In the genomic region with DNA sequence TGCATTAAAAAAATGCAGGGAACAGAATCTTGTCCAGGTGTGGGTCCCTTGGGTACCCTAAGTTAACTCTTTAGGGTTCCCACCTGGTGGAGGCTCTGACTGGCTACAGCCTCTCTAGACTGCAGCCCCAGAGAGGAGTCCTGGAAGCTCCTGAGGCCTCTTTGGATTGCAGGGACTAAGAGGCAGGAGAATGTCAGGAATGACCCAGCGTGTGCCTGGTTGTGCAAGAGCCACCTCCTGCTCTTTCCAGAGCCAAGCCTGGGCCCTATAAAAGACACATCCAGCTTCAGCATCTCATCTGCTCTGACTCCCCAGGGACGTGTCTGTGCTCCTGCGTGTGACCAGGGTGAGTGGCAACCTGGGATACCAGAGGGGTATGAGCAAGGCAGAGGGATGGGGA, we compare ENCODE assay signal across 15 cellular contexts. TPM values are rescaled to one million over a fixed set of nuclear protein-coding genes. Genes with fewer than 3 reads are reported as not detected.
"Had no signal": no experiment of that assay in that cellular context is flagged by ENCODE, and none has a peak within 500 bp of the region (broad histone marks: within the 10 kb centered on the region; RNA-seq: fewer than 3 reads in every experiment).

A gene with protein sequence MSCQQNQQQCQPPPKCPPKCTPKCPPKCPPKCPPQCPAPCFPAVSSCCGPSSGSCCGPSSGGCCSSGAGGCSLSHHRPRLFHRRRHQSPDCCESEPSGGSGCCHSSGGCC (plus strand): TSS at position 297 of the 400 bp plus-strand sequence. CDS start 737 bp downstream, outside the sequence.

RNA-seq across cellular contexts. Expression of the gene that starts here (rescaled TPM):
- total RNA-seq: activated B cell treated with CpG ODN at 0.5 μM for 24 hours; activated CD4-positive, alpha-beta memory T cell treated with anti-CD3 and anti-CD28 coated beads for 36 hours; activated CD4-positive, alpha-beta memory T cell treated with anti-CD3 and anti-CD28 coated beads, Interleukin-2, amount 10 ng/mL, durations not matched to agents 7 days and 5 days; activated CD4-positive, alpha-beta T cell treated with anti-CD3 and anti-CD28 coated beads for 36 hours; activated CD4-positive, alpha-beta T cell treated with anti-CD3 and anti-CD28 coated beads, Interleukin-2, amount 10 ng/mL, durations not matched to agents 24 days and 14 days; activated CD4-positive, alpha-beta T cell treated with anti-CD3 and anti-CD28 coated beads, Interleukin-2, amount 10 ng/mL, durations not matched to agents 7 days and 5 days; activated CD8-positive, alpha-beta memory T cell treated with anti-CD3 and anti-CD28 coated beads for 36 hours; activated CD8-positive, alpha-beta memory T cell treated with anti-CD3 and anti-CD28 coated beads, Interleukin-2, amount 10 ng/mL, durations not matched to agents 7 days and 5 days; activated CD8-positive, alpha-beta T cell treated with anti-CD3 and anti-CD28 coated beads for 36 hours; activated CD8-positive, alpha-beta T cell treated with anti-CD3 and anti-CD28 coated beads, Interleukin-2, amount 10 ng/mL, durations not matched to agents 7 days and 5 days; T-cell; T-helper 1 cell treated with Interleukin-12 subunit alpha and Interleukin-12 subunit beta and Interleukin-4 antibody, amounts not matched to agents 30 ng/mL and 1 ng/mL, for 36 hours; T-helper 17 cell; T-helper 2 cell treated with Interferon-gamma antibody and Interleukin-4, amounts not matched to agents 100 ng/mL and 5 ng/mL, for 36 hours; WTC11 had no signal
